ENCODE assay signal across 8 cellular contexts in genomic region chr5:40680741-40681350, GRCh38. TPM values are rescaled to one million over a fixed set of nuclear protein-coding genes. Genes with fewer than 3 reads are reported as not detected.
DNase-seq lines count a peak whose midpoint lies in the region; ATAC-seq and TF ChIP-seq lines count a peak whose summit lies in the region.

No MANE protein-coding gene starts in this region.

- H3K27ac ChIP-seq in duodenal mucosa (ENCODE audit: low read depth, low read length) (peak overlapping the region; percentile 87), mesodermal cell (ENCODE audit: low read depth, low read length, severe bottlenecking) (no peak overlapping the region), thymus (ENCODE audit: low read depth) (peak overlapping the region; percentile 99)

- H3K4me1 ChIP-seq in duodenal mucosa (ENCODE audit: control insufficient read depth in 1 of 2, insufficient read depth in 2 of 2, low read length in 2 of 2) (peaks cover 21 to 25% of the 10 kb centered on the region in 2 donors), mesodermal cell (ENCODE audit: control insufficient read depth, insufficient read depth, low read length, poor library complexity, severe bottlenecking) (peaks cover 14% of the 10 kb centered on the region), thymus (ENCODE audit: control insufficient read depth, insufficient read depth, low read length) (peaks cover 17% of the 10 kb centered on the region)

- H3K36me3 ChIP-seq in duodenal mucosa (ENCODE audit: control insufficient read depth in 1 of 2, insufficient read depth in 2 of 2, low read length in 2 of 2) = peaks cover 6 to 13% of the 10 kb centered on the region in 2 donors
- no peaks in the 10 kb centered on the region for H3K36me3 ChIP-seq in mesodermal cell (ENCODE audit: control insufficient read depth, insufficient read depth, low read length)
- peaks cover 7% of the 10 kb centered on the region for H3K36me3 ChIP-seq in thymus (ENCODE audit: control insufficient read depth, insufficient read depth)

- H3K4me3 ChIP-seq in duodenal mucosa (ENCODE audit: low read depth in 1 of 2, low read length in 2 of 2) (peak overlapping the region; percentile 94 to 98), mesodermal cell (ENCODE audit: extremely low read depth, insufficient read depth, low read length, poor library complexity, severe bottlenecking) (peak overlapping the region; percentile 54), thymus (ENCODE audit: low read length) (peak overlapping the region; percentile 88)

- WGBS in mesodermal cell (ENCODE audit: insufficient coverage in 2 of 2), 2 experiments = 6 to 7% methylated on average over 33 of the region's 37 CpGs
- 3% methylated on average over 37 of the region's 37 CpGs for WGBS in thymus

- peak; percentile 0 for ATAC-seq in GM19043 (IDR thresholded peaks at IDR 0.05; ENCODE audit: low read depth, unreplicated experiment)
- no peak for ATAC-seq in HG02571 (IDR thresholded peaks at IDR 0.05; ENCODE audit: unreplicated experiment)

- POLR2A ChIA-PET in HEK293T (lab: Yijun Ruan, JAX) = no interaction called here

- CTCF ChIA-PET in HEK293T (lab: Yijun Ruan, JAX) = no interaction called here

- H3K9ac ChIP-seq in duodenal mucosa (ENCODE audit: low read depth in 1 of 2, low read length in 2 of 2) = peak overlapping the region; percentile 94 to 96

- H3K27me3 ChIP-seq in duodenal mucosa (ENCODE audit: control insufficient read depth in 1 of 2, insufficient read depth in 2 of 2, low read length in 2 of 2) (no peaks in the 10 kb centered on the region), thymus (ENCODE audit: control insufficient read depth, insufficient read depth) (no peaks in the 10 kb centered on the region)

- DNase-seq in T-helper 22 cell (ENCODE audit: low read depth) = peak; percentile 18
- no peak for DNase-seq in HEK293T (ENCODE audit: extremely low spot score)
- DNase-seq in DMS 273 (lab: John Stamatoyannopoulos, UW; ENCODE audit: unreplicated experiment) = no peak

- H3K9me3 ChIP-seq in duodenal mucosa (ENCODE audit: control insufficient read depth in 1 of 2, low read length in 2 of 2) = no peaks in the 10 kb centered on the region
- no peaks in the 10 kb centered on the region for H3K9me3 ChIP-seq in mesodermal cell (ENCODE audit: control insufficient read depth, low read length)
- H3K9me3 ChIP-seq in thymus (ENCODE audit: control insufficient read depth) = no peaks in the 10 kb centered on the region

TF ChIP-seq in HEK293T, 16 proteins besides CTCF, POLR2A, EP300 and RAD21:
- TF ChIP-seq HDGF (IDR thresholded peaks at IDR 0.05; ENCODE audit: borderline replicate concordance) (no peak), CTBP1 (IDR thresholded peaks at IDR 0.05; ENCODE audit: borderline replicate concordance) (no peak), ARNT (IDR thresholded peaks at IDR 0.05) (no peak), SP1 (IDR thresholded peaks at IDR 0.05) (no peak), FOXA1 (IDR thresholded peaks at IDR 0.05) (no peak), PKNOX1 (IDR thresholded peaks at IDR 0.05) (no peak), L3MBTL2 (conservative IDR thresholded peaks at IDR 0.05) (no peak), FOXK2 (IDR thresholded peaks at IDR 0.05) (no peak), BHLHE40 (IDR thresholded peaks at IDR 0.05; ENCODE audit: borderline replicate concordance) (no peak), LEF1 (IDR thresholded peaks at IDR 0.05; ENCODE audit: borderline replicate concordance) (no peak), TARDBP (IDR thresholded peaks at IDR 0.05) (no peak), SUZ12 (IDR thresholded peaks at IDR 0.05) (no peak), FOXM1 (IDR thresholded peaks at IDR 0.05; ENCODE audit: borderline replicate concordance) (no peak)

RNA-seq across cellular contexts. Expression of gene PTGER4, which starts 1.1 kb away (rescaled TPM):
- 1.7 TPM for polyA plus RNA-seq in mesodermal cell (2013, experiment 1 of 2)
- polyA plus RNA-seq in mesodermal cell (2013, experiment 2 of 2) = 1.9 TPM
- polyA plus RNA-seq in thymus = 25.2 TPM
